15 cellular contexts compared by ENCODE assay signal in the genomic region with DNA sequence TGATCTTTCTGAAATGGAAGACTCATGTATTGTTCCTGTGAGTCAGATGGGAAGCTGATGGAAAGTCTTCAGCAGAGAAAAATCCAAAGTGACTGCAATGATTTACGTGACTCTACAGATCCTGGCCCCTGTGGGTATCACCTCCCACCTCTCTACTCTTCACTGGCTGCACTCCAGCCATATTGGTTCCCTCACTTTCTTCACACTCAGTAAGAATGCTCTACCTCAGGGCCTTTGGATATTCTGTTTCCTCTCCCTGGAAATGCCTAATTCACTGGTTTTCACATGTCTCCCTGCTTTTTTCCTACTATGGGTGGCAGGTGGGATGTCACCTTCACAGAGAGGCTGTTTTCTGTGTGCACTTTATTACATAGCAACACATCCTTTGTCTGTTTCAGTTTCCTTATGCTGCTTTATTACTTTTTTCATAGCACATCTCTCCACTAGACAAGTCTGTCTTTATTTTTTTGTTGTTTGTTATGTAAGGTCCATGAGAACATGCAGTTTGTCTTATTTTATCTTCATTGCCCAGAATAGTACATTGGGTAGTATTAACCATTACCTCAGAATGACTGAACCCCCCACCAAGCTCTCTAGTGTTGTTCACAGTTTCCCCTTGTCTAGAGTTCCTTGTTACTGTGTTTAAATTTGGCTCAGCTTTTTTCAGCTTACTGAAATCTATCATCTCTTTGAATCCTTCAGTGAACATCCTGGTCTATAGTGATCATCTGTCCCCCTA.
DNase-seq lines count a peak whose midpoint lies in the region; ATAC-seq lines count a peak whose summit lies in the region.
"Had no signal": no experiment of that assay in that cellular context is flagged by ENCODE, and none has a peak within 500 bp of the region (broad histone marks: within the 10 kb centered on the region; RNA-seq: fewer than 3 reads in every experiment).

No MANE protein-coding gene starts in this region.

- H3K4me3 ChIP-seq in BLaER1 treated with 17β-estradiol and CSF1 and Interleukin-3, amounts not matched to agents 10 nM and 100 nM = no peak overlapping the region
- H3K4me3 ChIP-seq: ascending aorta had no signal

- no peaks in the 10 kb centered on the region for H3K27me3 ChIP-seq in BLaER1 treated with 17β-estradiol and CSF1 and Interleukin-3, amounts not matched to agents 10 nM and 100 nM
- H3K27me3 ChIP-seq: ascending aorta had no signal

- H3K27ac ChIP-seq in BLaER1 treated with 17β-estradiol and CSF1 and Interleukin-3, amounts not matched to agents 10 nM and 100 nM = no peak overlapping the region
- H3K27ac ChIP-seq: ascending aorta had no signal

- no peaks in the 10 kb centered on the region for H4K20me1 ChIP-seq in BLaER1 treated with 17β-estradiol and CSF1 and Interleukin-3, amounts not matched to agents 10 nM and 100 nM

- H3K4me2 ChIP-seq in BLaER1 treated with 17β-estradiol and CSF1 and Interleukin-3, amounts not matched to agents 10 nM and 100 nM = peak overlapping the region in 8 of 11 experiments; percentile 44 to 65 (median 61); a peak in 14 of 22 replicates

- no peaks in the 10 kb centered on the region for H3K36me3 ChIP-seq in BLaER1 treated with 17β-estradiol and CSF1 and Interleukin-3, amounts not matched to agents 10 nM and 100 nM
- H3K36me3 ChIP-seq: ascending aorta had no signal

- H3K4me1 ChIP-seq in BLaER1 treated with 17β-estradiol and CSF1 and Interleukin-3, amounts not matched to agents 10 nM and 100 nM = peaks cover 0 to 26% (median 20%) of the 10 kb centered on the region in 10 experiments; a peak in 17 of 20 replicates

- peak; percentile 29 for ATAC-seq in GM19025 (IDR thresholded peaks at IDR 0.05; ENCODE audit: low read depth, unreplicated experiment)
- peak; percentile 49 for ATAC-seq in GM21723 (IDR thresholded peaks at IDR 0.05; ENCODE audit: unreplicated experiment)
- ATAC-seq in HG03175 (IDR thresholded peaks at IDR 0.05; ENCODE audit: unreplicated experiment) = peak; percentile 49
- ATAC-seq: activated T-cell treated with anti-CD3 and anti-CD28 coated beads, Interleukin-2, amount 50 U/mL, for 72 hours; HepG2 had no signal

- no peak overlapping the region for H3K9ac ChIP-seq in BLaER1 treated with 17β-estradiol and CSF1 and Interleukin-3, amounts not matched to agents 10 nM and 100 nM

- no peak for DNase-seq in NCI-H748 (lab: John Stamatoyannopoulos, UW; ENCODE audit: unreplicated experiment)
- no peak for DNase-seq in activated naive CD4-positive, alpha-beta T cell treated with Interleukin-2 at 50 U/mL for 16 hours
- no peak for DNase-seq in activated effector memory CD4-positive, alpha-beta T cell treated with Interleukin-2 at 50 U/mL for 16 hours
- DNase-seq in activated CD8-positive, alpha-beta memory T cell treated with anti-CD3 and anti-CD28 coated beads, Interleukin-2, amount 50 U/mL, for 4 hours = no peak
- DNase-seq: activated T-cell treated with anti-CD3 and anti-CD28 coated beads, Interleukin-2, amount 50 U/mL, for 72 hours; dermis blood vessel endothelial cell; mammary epithelial cell; NCI-H1092 treated with DMSO at 0.1 percent for 48 hours; NCI-H226 had no signal

- H3K9me3 ChIP-seq in BLaER1 treated with 17β-estradiol and CSF1 and Interleukin-3, amounts not matched to agents 10 nM and 100 nM (replicated peaks in 1 of 11) = no peaks in the 10 kb centered on the region; a peak in 1 of 22 replicates
- H3K9me3 ChIP-seq: ascending aorta had no signal
